18 cellular contexts compared by ENCODE assay signal in genomic region chr4:124144302-124144701, GRCh38.
A peak's percentile ranks its signal among the peaks of the same experiment; 100 is the strongest.
DNase-seq lines count a peak whose midpoint lies in the region; TF ChIP-seq lines count a peak whose summit lies in the region.
"Had no signal": no experiment of that assay in that cellular context is flagged by ENCODE, and none has a peak within 500 bp of the region (broad histone marks: within the 10 kb centered on the region; RNA-seq: fewer than 3 reads in every experiment).

No MANE protein-coding gene starts in this region.

- no peaks in the 10 kb centered on the region for H3K27me3 Mint-ChIP-seq in endodermal cell (ENCODE audit: insufficient read depth)

- no peaks in the 10 kb centered on the region for H3K4me1 Mint-ChIP-seq in endodermal cell
- H3K4me1 Mint-ChIP-seq: CD4-positive, alpha-beta memory T cell had no signal

- no peaks in the 10 kb centered on the region for H3K9me3 ChIP-seq in endodermal cell (ENCODE audit: control insufficient read depth, low read length)
- H3K9me3 ChIP-seq: adrenal gland, spleen had no signal

- no peak overlapping the region for H3K4me3 Mint-ChIP-seq in endodermal cell
- H3K4me3 Mint-ChIP-seq: CD4-positive, alpha-beta memory T cell had no signal

- H3K9me3 Mint-ChIP-seq in endodermal cell = no peaks in the 10 kb centered on the region

- H3K36me3 Mint-ChIP-seq in endodermal cell (ENCODE audit: low read depth) = no peaks in the 10 kb centered on the region
- H3K36me3 Mint-ChIP-seq: CD4-positive, alpha-beta memory T cell had no signal

- H3K27ac Mint-ChIP-seq in endodermal cell = no peak overlapping the region
- H3K27ac Mint-ChIP-seq: CD4-positive, alpha-beta memory T cell had no signal

- no peaks in the 10 kb centered on the region for H3K4me1 ChIP-seq in endodermal cell (ENCODE audit: control insufficient read depth, insufficient read depth, low read length)
- H3K4me1 ChIP-seq: spleen had no signal

- H3K27ac ChIP-seq in endodermal cell (ENCODE audit: low read depth, low read length) = no peak overlapping the region
- H3K27ac ChIP-seq: adrenal gland, spleen, VCaP had no signal

- H3K4me3 ChIP-seq in epithelial cell of esophagus (ENCODE audit: low read length) (no peak overlapping the region), endodermal cell (ENCODE audit: low read length) (no peak overlapping the region)
- H3K4me3 ChIP-seq: adrenal gland, K562, spleen had no signal

- H3K36me3 ChIP-seq in endodermal cell (ENCODE audit: control insufficient read depth, insufficient read depth, low read length) = no peaks in the 10 kb centered on the region
- H3K36me3 ChIP-seq: adrenal gland, spleen had no signal

- H3K9ac ChIP-seq in endodermal cell (ENCODE audit: extremely low read depth, low read length, poor library complexity, severe bottlenecking) = no peak overlapping the region

- no peaks in the 10 kb centered on the region for H3K27me3 ChIP-seq in endodermal cell (ENCODE audit: control insufficient read depth, insufficient read depth, low read length, poor library complexity, severe bottlenecking)
- H3K27me3 ChIP-seq: adrenal gland, spleen had no signal

- DNase-seq in Daoy (ENCODE audit: low read depth) (peak; percentile 1), NCI-H2196 treated with DMSO at 0.1 percent for 48 hours (lab: John Stamatoyannopoulos, UW; ENCODE audit: unreplicated experiment) (peak; percentile 7), epithelial cell of esophagus (ENCODE audit: low read depth) (peak; percentile 5), pons (ENCODE audit: low spot score) (peak; percentile 6), endodermal cell (no peak), islet precursor cell (no peak), CD1c-positive myeloid dendritic cell (ENCODE audit: extremely low spot score) (no peak)
- DNase-seq in activated CD4-positive, alpha-beta T cell treated with anti-CD3 and anti-CD28 coated beads, Interleukin-2, amount 50 U/mL, for 1 hour = no peak
- DNase-seq: activated CD8-positive, alpha-beta memory T cell treated with anti-CD3 and anti-CD28 coated beads, Interleukin-2, amount 50 U/mL, for 48 hours; adrenal gland; CD4-positive, alpha-beta memory T cell; effector memory CD4-positive, alpha-beta T cell; HCEC 1CT; NCI-H510A; SIG-M5; spleen had no signal

- TF ChIP-seq CTCF in epithelial cell of esophagus (IDR thresholded peaks at IDR 0.05; ENCODE audit: insufficient read depth, low read depth, low read length, missing control alignments) (no peak), endodermal cell (conservative IDR thresholded peaks at IDR 0.05) (no peak)

- 92% methylated on average over 4 of the region's 4 CpGs; no CpG with 5 or more reads in 1 of the 2 experiments for WGBS in endodermal cell (ENCODE audit: insufficient coverage in 1 of 2, insufficient read length in 1 of 2), 2 experiments

Comparison
In these comparisons a context has a peak if more than half of its experiments do, and no peak if none do; other contexts are left out.
1. DNase-seq: peak in Daoy (single experiment), NCI-H2196 treated with DMSO at 0.1 percent for 48 hours (single experiment), epithelial cell of esophagus (single experiment) and pons (single experiment); none in endodermal cell (single experiment), activated CD4-positive, alpha-beta T cell treated with anti-CD3 and anti-CD28 coated beads, Interleukin-2, amount 50 U/mL, for 1 hour (single experiment), islet precursor cell (single experiment) and CD1c-positive myeloid dendritic cell (single experiment).